Comparison of ENCODE assay signal across 18 cellular contexts in the genomic region with DNA sequence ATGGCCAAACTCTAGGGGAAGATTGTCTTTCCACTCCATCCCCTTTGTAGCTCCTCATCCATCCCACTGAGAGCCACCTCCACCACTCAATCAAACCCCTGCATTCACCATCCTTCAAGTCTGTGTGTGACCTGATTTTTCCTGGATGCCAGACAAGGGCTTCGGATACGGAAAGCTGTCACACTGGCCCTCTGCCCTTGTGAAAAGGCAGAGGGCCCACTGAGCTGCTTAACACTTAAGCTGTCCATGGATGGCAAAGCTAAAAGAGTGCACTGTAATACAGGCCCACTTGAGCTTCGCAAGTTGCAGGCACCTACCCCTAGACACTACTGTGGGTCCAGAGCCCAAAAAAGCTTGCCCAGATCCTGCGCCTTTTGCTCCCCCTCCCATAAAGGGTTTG.
DNase-seq lines count a peak whose midpoint lies in the region; ATAC-seq, FAIRE-seq and TF ChIP-seq lines count a peak whose summit lies in the region.
"Had no signal": no experiment of that assay in that cellular context is flagged by ENCODE, and none has a peak within 500 bp of the region (broad histone marks: within the 10 kb centered on the region; RNA-seq: fewer than 3 reads in every experiment).

No MANE protein-coding gene starts in this region.

- FAIRE-seq in urothelium cell line (lab: Jason Lieb, UNC), result peak; percentile 9
- FAIRE-seq: A549, G401.6, GM12891, GM19239 had no signal

- dilution Hi-C loops in IMR-90 (cut with HindIII; ENCODE audit: low sequenced_read_pairs, unreplicated experiment), result no loop called here

- no peak overlapping the region for H4K91ac ChIP-seq in IMR-90 (ENCODE audit: insufficient read depth, low read depth, low read length)

- H3K9me3 ChIP-seq in IMR-90 (ENCODE audit: control insufficient read depth, insufficient read depth, low read length), result no peaks in the 10 kb centered on the region
- H3K9me3 ChIP-seq: A549; BLaER1 treated with 17β-estradiol and CSF1 and Interleukin-3, amounts not matched to agents 10 nM and 100 nM had no signal

- H3K9ac ChIP-seq in IMR-90 (ENCODE audit: low read depth, low read length), result no peak overlapping the region
- H3K9ac ChIP-seq: BLaER1 treated with 17β-estradiol and CSF1 and Interleukin-3, amounts not matched to agents 10 nM and 100 nM had no signal

- TF ChIP-seq POLR2A in IMR-90 (IDR thresholded peaks at IDR 0.05; ENCODE audit: low read depth, low read length), result no peak

- H2BK15ac ChIP-seq in IMR-90 (ENCODE audit: low read depth, low read length), result no peak overlapping the region

- no peak overlapping the region for H3K4me3 ChIP-seq in IMR-90 (ENCODE audit: insufficient read depth, low read depth, low read length)
- H3K4me3 ChIP-seq: A549; BLaER1 treated with 17β-estradiol and CSF1 and Interleukin-3, amounts not matched to agents 10 nM and 100 nM; HAP-1 had no signal

- no peak overlapping the region for H3K4me2 ChIP-seq in IMR-90 (ENCODE audit: low read depth, low read length)
- H3K4me2 ChIP-seq: A549; BLaER1 treated with 17β-estradiol and CSF1 and Interleukin-3, amounts not matched to agents 10 nM and 100 nM had no signal

- H2BK20ac ChIP-seq in IMR-90 (ENCODE audit: low read depth, low read length), result peak overlapping the region; percentile 20; the same call in 1 of the 2 replicates

- H4K20me1 ChIP-seq in IMR-90 (ENCODE audit: insufficient read depth, low read length), result no peaks in the 10 kb centered on the region
- H4K20me1 ChIP-seq: BLaER1 treated with 17β-estradiol and CSF1 and Interleukin-3, amounts not matched to agents 10 nM and 100 nM had no signal

- H2AK9ac ChIP-seq in IMR-90 (replicated peaks; ENCODE audit: low read depth, low read length, poor library complexity), result no peak overlapping the region

- H3K23ac ChIP-seq in IMR-90 (ENCODE audit: low read depth, low read length), result no peak overlapping the region

- no peak overlapping the region for H3K27ac ChIP-seq in IMR-90 (ENCODE audit: insufficient read depth, low read length)
- H3K27ac ChIP-seq: 22Rv1; A549; BLaER1 treated with 17β-estradiol and CSF1 and Interleukin-3, amounts not matched to agents 10 nM and 100 nM had no signal

- in situ Hi-C loops in IMR-90 (cut with MboI; ENCODE audit: low sequenced_read_pairs), result no loop called here

- H2AK5ac ChIP-seq in IMR-90 (ENCODE audit: low read depth, low read length), result 0 out of 2 replicates have a peak overlapping the region, but pooled peaks have one; percentile 7

- H3K36me3 ChIP-seq in IMR-90 (ENCODE audit: control insufficient read depth, insufficient read depth, low read length), result no peaks in the 10 kb centered on the region
- H3K36me3 ChIP-seq: BLaER1 treated with 17β-estradiol and CSF1 and Interleukin-3, amounts not matched to agents 10 nM and 100 nM; HAP-1 had no signal

- no peak for TF ChIP-seq RAD21 in IMR-90 (IDR thresholded peaks at IDR 0.05; ENCODE audit: low read length)

- CTCF ChIA-PET in IMR-90 (lab: Yijun Ruan, JAX), result no interaction called here

- H2BK5ac ChIP-seq in IMR-90 (ENCODE audit: low read depth, low read length, poor library complexity, severe bottlenecking), result no peak overlapping the region

- intact Hi-C loops in left cardiac atrium (cut with DNase I) (no loop called here), cardiac septum (cut with DNase I) (no loop called here), IMR-90 (cut with micrococcal nuclease) (no loop called here)

- ATAC-seq in left cardiac atrium (peak; percentile 19 to 52), IMR-90 (ENCODE audit: low read depth) (no peak), GM21423 (IDR thresholded peaks at IDR 0.05; ENCODE audit: unreplicated experiment) (no peak)
- ATAC-seq: A549; CD8-positive, alpha-beta T cell had no signal

- DNase-seq in left cardiac atrium (no peak), cardiac septum (ENCODE audit: low spot score) (no peak), IMR-90 (no peak), cerebellum (ENCODE audit: low spot score) (peak; percentile 24), urothelium cell line (ENCODE audit: low spot score) (no peak), dedifferentiated amniotic fluid mesenchymal stem cell (ENCODE audit: extremely low spot score) (no peak)
- DNase-seq: Calu3; CD8-positive, alpha-beta T cell; DND-41; EL had no signal

- no peak overlapping the region for H3K56ac ChIP-seq in IMR-90 (ENCODE audit: extremely low read depth, insufficient read depth, low read length)

- POLR2A ChIA-PET in IMR-90 (lab: Charles Lee; ENCODE audit: unreplicated experiment), result no interaction called here

- H2BK120ac ChIP-seq in IMR-90 (ENCODE audit: low read depth, low read length), result no peak overlapping the region

- no peak overlapping the region for H4K5ac ChIP-seq in IMR-90 (ENCODE audit: low read depth, low read length)

- H3K79me1 ChIP-seq in IMR-90 (ENCODE audit: low read depth in 1 of 2, low read length in 2 of 2), result peaks cover 7 to 16% of the 10 kb centered on the region in 2 experiments; a peak in 3 of 4 replicates

- no TSS peak for BruUV-seq in IMR-90 (replicated peaks; lab: Mats Ljungman, UMichigan)

- peaks cover 3% of the 10 kb centered on the region; the same call in 1 of the 2 replicates for H3K9me1 ChIP-seq in IMR-90 (ENCODE audit: insufficient read depth, low read length)

- WGBS in IMR-90 (ENCODE audit: extremely low coverage in 2 of 2, insufficient read length in 1 of 2), 2 experiments, result 78% methylated on average over 3 of the region's 4 CpGs; no CpG with 5 or more reads in 1 of the 2 experiments

- no peaks in the 10 kb centered on the region for H3K27me3 ChIP-seq in IMR-90 (ENCODE audit: control insufficient read depth, insufficient read depth, low read length)
- H3K27me3 ChIP-seq: BLaER1 treated with 17β-estradiol and CSF1 and Interleukin-3, amounts not matched to agents 10 nM and 100 nM had no signal

- no peak overlapping the region for H3K14ac ChIP-seq in IMR-90 (replicated peaks; ENCODE audit: low read depth, low read length)

- no peak overlapping the region for H2AFZ ChIP-seq in IMR-90 (replicated peaks; ENCODE audit: low read length, poor library complexity)

- no peak overlapping the region for H4K8ac ChIP-seq in IMR-90 (ENCODE audit: low read depth in 2 of 2, low read length in 2 of 2)

- H3K4ac ChIP-seq in IMR-90 (ENCODE audit: low read depth, low read length), result peak overlapping the region; percentile 17; the same call in 1 of the 2 replicates

- no peak overlapping the region for H3K18ac ChIP-seq in IMR-90 (ENCODE audit: low read depth, low read length)

- H3K4me1 ChIP-seq in IMR-90 (ENCODE audit: control insufficient read depth, insufficient read depth, low read length), result no peaks in the 10 kb centered on the region; the same call in 1 of the 2 replicates
- H3K4me1 ChIP-seq: BLaER1 treated with 17β-estradiol and CSF1 and Interleukin-3, amounts not matched to agents 10 nM and 100 nM; HAP-1 had no signal

- no peak for TF ChIP-seq CTCF in IMR-90 (conservative IDR thresholded peaks at IDR 0.05; ENCODE audit: low read depth, low read length)

TF ChIP-seq in IMR-90, 13 proteins besides CTCF, POLR2A, EP300 and RAD21:
- no peak for TF ChIP-seq MXI1 (IDR thresholded peaks at IDR 0.05; ENCODE audit: borderline replicate concordance, low read depth, low read length)
- TF ChIP-seq, protein P1, sequence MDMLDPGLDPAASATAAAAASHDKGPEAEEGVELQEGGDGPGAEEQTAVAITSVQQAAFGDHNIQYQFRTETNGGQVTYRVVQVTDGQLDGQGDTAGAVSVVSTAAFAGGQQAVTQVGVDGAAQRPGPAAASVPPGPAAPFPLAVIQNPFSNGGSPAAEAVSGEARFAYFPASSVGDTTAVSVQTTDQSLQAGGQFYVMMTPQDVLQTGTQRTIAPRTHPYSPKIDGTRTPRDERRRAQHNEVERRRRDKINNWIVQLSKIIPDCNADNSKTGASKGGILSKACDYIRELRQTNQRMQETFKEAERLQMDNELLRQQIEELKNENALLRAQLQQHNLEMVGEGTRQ (IDR thresholded peaks at IDR 0.05; ENCODE audit: low read depth, low read length), result no peak
- TF ChIP-seq BHLHE40 (IDR thresholded peaks at IDR 0.05; ENCODE audit: low read depth, low read length), result no peak
- no peak for TF ChIP-seq NFE2L2 (IDR thresholded peaks at IDR 0.05; ENCODE audit: low read depth, low read length)
- TF ChIP-seq, protein P2, sequence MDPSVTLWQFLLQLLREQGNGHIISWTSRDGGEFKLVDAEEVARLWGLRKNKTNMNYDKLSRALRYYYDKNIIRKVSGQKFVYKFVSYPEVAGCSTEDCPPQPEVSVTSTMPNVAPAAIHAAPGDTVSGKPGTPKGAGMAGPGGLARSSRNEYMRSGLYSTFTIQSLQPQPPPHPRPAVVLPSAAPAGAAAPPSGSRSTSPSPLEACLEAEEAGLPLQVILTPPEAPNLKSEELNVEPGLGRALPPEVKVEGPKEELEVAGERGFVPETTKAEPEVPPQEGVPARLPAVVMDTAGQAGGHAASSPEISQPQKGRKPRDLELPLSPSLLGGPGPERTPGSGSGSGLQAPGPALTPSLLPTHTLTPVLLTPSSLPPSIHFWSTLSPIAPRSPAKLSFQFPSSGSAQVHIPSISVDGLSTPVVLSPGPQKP (IDR thresholded peaks at IDR 0.05; ENCODE audit: borderline replicate concordance, low read depth, low read length), result no peak
- TF ChIP-seq MAFK (IDR thresholded peaks at IDR 0.05; ENCODE audit: low read depth, low read length), result no peak
- TF ChIP-seq CHD1 (IDR thresholded peaks at IDR 0.05; ENCODE audit: low read depth, low read length), result no peak
- no peak for TF ChIP-seq CEBPB (IDR thresholded peaks at IDR 0.05; ENCODE audit: low read depth, low read length)
- TF ChIP-seq RFX5 (IDR thresholded peaks at IDR 0.05; ENCODE audit: low read depth, low read length), result no peak
- TF ChIP-seq FOS (IDR thresholded peaks at IDR 0.05; ENCODE audit: low read depth, low read length), result no peak
- no peak for TF ChIP-seq RCOR1 (IDR thresholded peaks at IDR 0.05; ENCODE audit: insufficient replicate concordance, low read length)
- no peak for TF ChIP-seq MAZ (IDR thresholded peaks at IDR 0.05; ENCODE audit: borderline replicate concordance, low read depth, low read length)
- TF ChIP-seq SMC3 (IDR thresholded peaks at IDR 0.05; ENCODE audit: low read depth, low read length), result no peak

Comparison
In these comparisons a context has a peak if more than half of its experiments do, and no peak if none do; other contexts are left out.
1. ATAC-seq: peak in left cardiac atrium (2 of 2); none in IMR-90 (single experiment) and GM21423 (single experiment).